Comparison of ENCODE assay signal across 9 cellular contexts in genomic region chr3:53170325-53171108, GRCh38. TPM values are rescaled to one million over a fixed set of nuclear protein-coding genes. Genes with fewer than 3 reads are reported as not detected.
DNase-seq lines count a peak whose midpoint lies in the region; ATAC-seq and TF ChIP-seq lines count a peak whose summit lies in the region.
"Had no signal": no experiment of that assay in that cellular context is flagged by ENCODE, and none has a peak within 500 bp of the region (broad histone marks: within the 10 kb centered on the region; RNA-seq: fewer than 3 reads in every experiment).

No MANE protein-coding gene starts in this region.

- TF ChIP-seq CTCF in OCI-LY7 (conservative IDR thresholded peaks at IDR 0.05; ENCODE audit: low read length): no peak
- no peak for TF ChIP-seq CTCF in sigmoid colon (IDR thresholded peaks at IDR 0.05)
- no peak for TF ChIP-seq CTCF in uterus (IDR thresholded peaks at IDR 0.05)

- no peak overlapping the region for H2AFZ ChIP-seq in OCI-LY7 (ENCODE audit: low read length)

- no TSS peak for BruUV-seq in OCI-LY7 (replicated peaks; lab: Mats Ljungman, UMichigan)

- CTCF ChIA-PET in OCI-LY7 (lab: Charles Lee; ENCODE audit: unreplicated experiment): interaction anchor here (1.0 to 1.8 kb wide), 4 partner anchors 9 to 23 kb away, joined by 3 to 9 read pairs (median 6); partner anchors contain the start of gene PRKCD

- peak overlapping the region; percentile 74 to 99 (median 89) for H3K9ac ChIP-seq in BLaER1 treated with 17β-estradiol and CSF1 and Interleukin-3, amounts not matched to agents 10 nM and 100 nM

- H3K9me3 ChIP-seq in BLaER1 treated with 17β-estradiol and CSF1 and Interleukin-3, amounts not matched to agents 10 nM and 100 nM (replicated peaks in 1 of 11): no peaks in the 10 kb centered on the region
- H3K9me3 ChIP-seq in OCI-LY7 (ENCODE audit: low read length) (no peaks in the 10 kb centered on the region), sigmoid colon (no peaks in the 10 kb centered on the region), uterus (no peaks in the 10 kb centered on the region)

- TF ChIP-seq EP300 in sigmoid colon (IDR thresholded peaks at IDR 0.05): no peak

- peak overlapping the region; percentile 53 to 100 (median 98) for H3K27ac ChIP-seq in BLaER1 treated with 17β-estradiol and CSF1 and Interleukin-3, amounts not matched to agents 10 nM and 100 nM
- H3K27ac ChIP-seq in OCI-LY7 (ENCODE audit: low read depth, low read length, poor library complexity, severe bottlenecking): peak overlapping the region; percentile 94
- H3K27ac ChIP-seq in sigmoid colon: no peak overlapping the region
- H3K27ac ChIP-seq in uterus: no peak overlapping the region

- H3K27me3 ChIP-seq in BLaER1 treated with 17β-estradiol and CSF1 and Interleukin-3, amounts not matched to agents 10 nM and 100 nM: no peaks in the 10 kb centered on the region
- no peaks in the 10 kb centered on the region for H3K27me3 ChIP-seq in sigmoid colon
- no peaks in the 10 kb centered on the region for H3K27me3 ChIP-seq in uterus

- POLR2A ChIA-PET in OCI-LY7 (lab: Charles Lee): interaction anchor here (0.6 to 3.2 kb wide), 10 partner anchors 9 to 33 kb away, joined by 3 to 15 read pairs (median 6); partner anchors contain the start of gene PRKCD

- 63 to 71% methylated on average over 20 of the region's 20 CpGs for WGBS in sigmoid colon, 2 donors

- H3K36me3 ChIP-seq in BLaER1 treated with 17β-estradiol and CSF1 and Interleukin-3, amounts not matched to agents 10 nM and 100 nM: peaks cover 22 to 86% (median 71%) of the 10 kb centered on the region in 11 experiments; a peak in 21 of 22 replicates
- peaks cover 66% of the 10 kb centered on the region for H3K36me3 ChIP-seq in OCI-LY7 (ENCODE audit: insufficient read depth, low read length)
- no peaks in the 10 kb centered on the region for H3K36me3 ChIP-seq in sigmoid colon
- H3K36me3 ChIP-seq in uterus: no peaks in the 10 kb centered on the region

- no peak for TF ChIP-seq POLR2A in sigmoid colon (IDR thresholded peaks at IDR 0.05)
- no peak for TF ChIP-seq POLR2A in uterus (IDR thresholded peaks at IDR 0.05)

- H3K4me2 ChIP-seq in BLaER1 treated with 17β-estradiol and CSF1 and Interleukin-3, amounts not matched to agents 10 nM and 100 nM: peak overlapping the region; percentile 93 to 100 (median 99)
- H3K4me2 ChIP-seq in OCI-LY7 (ENCODE audit: low read length): peak overlapping the region; percentile 91

- intact Hi-C loops in OCI-LY7 (cut with micrococcal nuclease; ENCODE audit: unreplicated experiment): no loop called here
- intact Hi-C loops in left colon (cut with DNase I, micrococcal nuclease): no loop called here
- intact Hi-C loops in sigmoid colon (cut with DNase I): no loop called here
- intact Hi-C loops in uterus (cut with DNase I; ENCODE audit: low total_unique reads): no loop called here

- H3K4me3 ChIP-seq in BLaER1 treated with 17β-estradiol and CSF1 and Interleukin-3, amounts not matched to agents 10 nM and 100 nM: peak overlapping the region in 9 of 10 experiments; percentile 41 to 100 (median 51); a peak in 18 of 20 replicates
- H3K4me3 ChIP-seq in OCI-LY7 (ENCODE audit: low read depth, low read length, poor library complexity, severe bottlenecking) (peak overlapping the region; percentile 53), sigmoid colon (peak overlapping the region in 1 of 4 donors; percentile 10), uterus (no peak overlapping the region)

- peak; percentile 67 for DNase-seq in OCI-LY7 (ENCODE audit: low spot score)
- peak; percentile 60 to 70 for DNase-seq in left colon
- no peak for DNase-seq in sigmoid colon
- DNase-seq in uterus: no peak
- no peak for DNase-seq in OCI-M2 (lab: John Stamatoyannopoulos, UW; ENCODE audit: unreplicated experiment)
- no peak for DNase-seq in kidney glomerular epithelial cell (lab: John Stamatoyannopoulos, UW)
- DNase-seq: NCI-H2029 treated with DMSO at 0.1 percent for 48 hours had no signal

- peaks cover 14 to 97% (median 52%) of the 10 kb centered on the region in 11 experiments; a peak in 21 of 22 replicates for H4K20me1 ChIP-seq in BLaER1 treated with 17β-estradiol and CSF1 and Interleukin-3, amounts not matched to agents 10 nM and 100 nM
- no peaks in the 10 kb centered on the region for H4K20me1 ChIP-seq in OCI-LY7 (ENCODE audit: insufficient read depth, low read length)

- ATAC-seq in GM19395 (IDR thresholded peaks at IDR 0.05; ENCODE audit: unreplicated experiment): peak; percentile 49
- peak; percentile 79 for ATAC-seq in left colon

- no peaks in the 10 kb centered on the region for H3K9me2 ChIP-seq in OCI-LY7 (ENCODE audit: insufficient read depth, low read length)

- peaks cover 87 to 100% (median 99%) of the 10 kb centered on the region in 10 experiments for H3K4me1 ChIP-seq in BLaER1 treated with 17β-estradiol and CSF1 and Interleukin-3, amounts not matched to agents 10 nM and 100 nM
- H3K4me1 ChIP-seq in OCI-LY7 (ENCODE audit: insufficient read depth, low read length, poor library complexity, severe bottlenecking): peaks cover 100% of the 10 kb centered on the region
- peaks cover 0 to 11% (median 8%) of the 10 kb centered on the region in 4 donors for H3K4me1 ChIP-seq in sigmoid colon
- no peaks in the 10 kb centered on the region for H3K4me1 ChIP-seq in uterus

- peaks cover 95% of the 10 kb centered on the region for H3K79me2 ChIP-seq in OCI-LY7 (ENCODE audit: insufficient read depth, low read depth, low read length)

RNA-seq across cellular contexts. Expression of gene PRKCD, which starts 9.5 kb away (rescaled TPM):
- total RNA-seq in OCI-LY7 (2014; rRNA removed; shearing (Covaris generic)): 9.5 and 13.3 TPM in 2 replicates
- total RNA-seq in OCI-LY7 (2022) (91.6 and 108 TPM in 2 replicates), left colon (10 to 100 TPM; 93.3 to 94.0 TPM), sigmoid colon (10 to 100 TPM in 2 of 4 donors, 1 to 10 TPM in 2; 3.5 to 12.1 (median 10.5) TPM), uterus (10 to 100 TPM in 2 of 4 donors, 1 to 10 TPM in 1, under 1 TPM in 1; under 0.01 to 16.8 (median 12.6) TPM)
- 100 to 1,000 TPM in 1 of 3 donors, 10 to 100 TPM in 2; 46.3 to 169 (median 94.9) TPM for polyA plus RNA-seq in sigmoid colon

RNA-seq across cellular contexts. Expression of gene RFT1, which starts 40.3 kb away (rescaled TPM):
- total RNA-seq in OCI-LY7 (2014; rRNA removed; shearing (Covaris generic)): 9.9 and 15.8 TPM in 2 replicates
- total RNA-seq in OCI-LY7 (2022) (34.7 and 34.8 TPM in 2 replicates), left colon (10 to 100 TPM; 13.1 to 14.1 TPM), sigmoid colon (1 to 10 TPM; 4.3 to 8.1 (median 6.9) TPM), uterus (10 to 100 TPM; 13.1 to 38.2 (median 16.5) TPM)
- 10 to 100 TPM in 1 of 3 donors, 1 to 10 TPM in 2; 3.0 to 13.2 (median 3.0) TPM for polyA plus RNA-seq in sigmoid colon

Comparison
In these comparisons a context has a peak if more than half of its experiments do, and no peak if none do; other contexts are left out.
1. H3K27ac ChIP-seq: peak in BLaER1 treated with 17β-estradiol and CSF1 and Interleukin-3, amounts not matched to agents 10 nM and 100 nM (11 of 11) and OCI-LY7 (single experiment); none in sigmoid colon (0 of 4) and uterus (0 of 2).
2. H3K4me3 ChIP-seq: peak in BLaER1 treated with 17β-estradiol and CSF1 and Interleukin-3, amounts not matched to agents 10 nM and 100 nM (9 of 10) and OCI-LY7 (single experiment); none in uterus (0 of 2).
3. DNase-seq: peak in OCI-LY7 (single experiment) and left colon (2 of 2); none in sigmoid colon (single experiment), uterus (0 of 2), OCI-M2 (single experiment) and kidney glomerular epithelial cell (single experiment).